In the genomic region with DNA sequence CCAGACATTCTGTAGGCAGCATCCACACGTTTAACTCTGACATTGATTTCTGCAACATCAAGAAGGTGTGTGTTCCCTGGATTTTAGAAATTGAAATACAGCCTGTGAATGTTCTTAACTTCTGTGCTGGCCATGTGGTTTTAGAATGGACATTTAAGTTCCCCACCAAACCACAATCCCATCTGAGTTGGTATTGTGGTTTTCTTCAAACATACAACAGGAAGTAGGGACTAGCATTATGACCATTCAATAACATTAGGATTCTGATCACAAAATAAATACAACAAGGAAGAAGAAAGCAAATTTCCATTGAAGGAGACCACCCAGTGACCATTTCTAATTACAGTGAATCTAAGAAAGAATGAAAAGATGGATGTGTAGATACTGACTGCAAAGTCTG, we compare ENCODE assay signal across 22 cellular contexts. TPM values are rescaled to one million over a fixed set of nuclear protein-coding genes. Genes with fewer than 3 reads are reported as not detected.
DNase-seq lines count a peak whose midpoint lies in the region; ATAC-seq, FAIRE-seq and TF ChIP-seq lines count a peak whose summit lies in the region.
"Had no signal": no experiment of that assay in that cellular context is flagged by ENCODE, and none has a peak within 500 bp of the region (broad histone marks: within the 10 kb centered on the region; RNA-seq: fewer than 3 reads in every experiment).

No MANE protein-coding gene starts in this region.

- FAIRE-seq in HepG2 (lab: Jason Lieb, UNC): no peak
- FAIRE-seq: frontal cortex had no signal

- CTCF ChIA-PET in Panc1 (lab: Charles Lee): no interaction called here
- CTCF ChIA-PET in HepG2 (lab: Yijun Ruan, JAX; ENCODE audit: low intra/inter-chr PET ratio, low total read pairs): no interaction called here

- H3K27me3 ChIP-seq in Panc1 (ENCODE audit: control insufficient read depth, insufficient read depth, low read length) (no peaks in the 10 kb centered on the region), fibroblast of lung (ENCODE audit: control insufficient read depth, insufficient read depth, low read length) (no peaks in the 10 kb centered on the region), HepG2 (ENCODE audit: control insufficient read depth in 1 of 2, insufficient read depth in 2 of 2, low read length in 2 of 2) (no peaks in the 10 kb centered on the region)
- H3K27me3 ChIP-seq: neutrophil, vagina had no signal

- H3K4me1 ChIP-seq in Panc1 (ENCODE audit: control insufficient read depth, insufficient read depth, low read length) (peaks cover 54% of the 10 kb centered on the region), fibroblast of lung (ENCODE audit: control insufficient read depth, extremely low read depth, insufficient read depth, low read length) (no peaks in the 10 kb centered on the region), HepG2 (ENCODE audit: insufficient read depth, low read length) (no peaks in the 10 kb centered on the region)

- TF ChIP-seq POLR2A in HepG2 (IDR thresholded peaks at IDR 0.05; ENCODE audit: insufficient read depth in 1 of 2, low read depth in 2 of 2, low read length in 2 of 2): no peak

- H3K36me3 Mint-ChIP-seq in HFFc6 (ENCODE audit: low read depth): peaks cover 49% of the 10 kb centered on the region

- H3K27ac Mint-ChIP-seq in HFFc6: peak overlapping the region; percentile 9; the same call in 1 of the 2 replicates
- H3K27ac Mint-ChIP-seq: stimulated activated naive CD8-positive, alpha-beta T cell treated with anti-CD3 and anti-CD28 coated beads, Interleukin-15, amount 100 ng/mL, for 72 hours had no signal

- H2AFZ ChIP-seq in fibroblast of lung (ENCODE audit: low read length): no peak overlapping the region
- no peak overlapping the region for H2AFZ ChIP-seq in HepG2 (ENCODE audit: low read length)

- TF ChIP-seq CTCF in AG10803 (conservative IDR thresholded peaks at IDR 0.05; ENCODE audit: low read length): no peak
- no peak for TF ChIP-seq CTCF in HFFc6 (IDR thresholded peaks at IDR 0.05)
- TF ChIP-seq CTCF in Panc1 (IDR thresholded peaks at IDR 0.05): no peak
- no peak for TF ChIP-seq CTCF in fibroblast of lung (conservative IDR thresholded peaks at IDR 0.05 in 1 of 2, IDR thresholded peaks at IDR 0.05 in 1 of 2; ENCODE audit: low read depth in 1 of 2, low read length in 2 of 2)
- no peak for TF ChIP-seq CTCF in HepG2 (CRISPR knock-in tag; IDR thresholded peaks at IDR 0.05)

- intact Hi-C loops in Panc1 (cut with micrococcal nuclease; ENCODE audit: unreplicated experiment): no loop called here
- intact Hi-C loops in HepG2 (cut with micrococcal nuclease; ENCODE audit: unreplicated experiment): no loop called here
- intact Hi-C loops in left colon (cut with DNase I, micrococcal nuclease): no loop called here

- peaks cover 2% of the 10 kb centered on the region; the same call in 1 of the 2 replicates for H3K36me3 ChIP-seq in Panc1 (ENCODE audit: control insufficient read depth, insufficient read depth, low read length)
- no peaks in the 10 kb centered on the region for H3K36me3 ChIP-seq in fibroblast of lung (ENCODE audit: control insufficient read depth, insufficient read depth, low read length)
- no peaks in the 10 kb centered on the region for H3K36me3 ChIP-seq in HepG2 (replicated peaks in 1 of 2; ENCODE audit: control insufficient read depth in 1 of 2, insufficient read depth in 2 of 2, low read length in 2 of 2)
- H3K36me3 ChIP-seq: neutrophil, vagina had no signal

- peak overlapping the region; percentile 58 for H3K27ac ChIP-seq in Panc1 (ENCODE audit: low read length)
- H3K27ac ChIP-seq in fibroblast of lung (ENCODE audit: insufficient read depth, low read length): no peak overlapping the region
- H3K27ac ChIP-seq in HepG2 (ENCODE audit: extremely low read length, insufficient read depth, low read length): no peak overlapping the region
- H3K27ac ChIP-seq: neutrophil, skin epidermis, vagina had no signal

- 0 out of 2 replicates have a peak, but pooled peaks have one; percentile 9 for ATAC-seq in Panc1
- no peak for ATAC-seq in HepG2
- no peak for ATAC-seq in left colon
- ATAC-seq: stimulated activated naive CD8-positive, alpha-beta T cell treated with anti-CD3 and anti-CD28 coated beads, Interleukin-15, amount 100 ng/mL, for 72 hours had no signal

- H4K20me1 ChIP-seq in fibroblast of lung (ENCODE audit: control insufficient read depth, extremely low read depth, insufficient read depth, low read length): no peaks in the 10 kb centered on the region
- H4K20me1 ChIP-seq in HepG2 (ENCODE audit: insufficient read depth, low read length): no peaks in the 10 kb centered on the region

- peaks cover 86% of the 10 kb centered on the region for H3K4me1 Mint-ChIP-seq in HFFc6 (ENCODE audit: low read depth)

- peaks cover 4% of the 10 kb centered on the region; the same call in 1 of the 2 replicates for H3K9me3 Mint-ChIP-seq in HFFc6
- H3K9me3 Mint-ChIP-seq: brain; stimulated activated naive CD8-positive, alpha-beta T cell treated with anti-CD3 and anti-CD28 coated beads, Interleukin-15, amount 100 ng/mL, for 72 hours had no signal

- H3K4me2 ChIP-seq in fibroblast of lung (ENCODE audit: extremely low read depth, insufficient read depth, low read length) (peak overlapping the region; percentile 13), HepG2 (ENCODE audit: low read depth, low read length) (no peak overlapping the region)

- DNase-seq in AG10803 (ENCODE audit: low read depth) (peak; percentile 75), HFFc6 (peak; percentile 28), Panc1 (ENCODE audit: low read depth, low spot score) (no peak), fibroblast of lung (ENCODE audit: low read depth in 2 of 2) (peak; percentile 41 to 80), cerebellum (ENCODE audit: low spot score) (no peak), HepG2 (ENCODE audit: low spot score) (no peak), left colon (no peak), NCI-H2107 treated with DMSO at 0.1 percent for 48 hours (lab: John Stamatoyannopoulos, UW; ENCODE audit: unreplicated experiment) (no peak)
- DNase-seq: ACHN; activated gamma-delta T cell treated with Interleukin-2 at 50 U/mL for 16 hours; Calu3; effector memory CD4-positive, alpha-beta T cell; GOT3; mesendoderm; NCI-H2029 treated with DMSO at 0.1 percent for 48 hours; NCI-H82; stimulated activated naive CD8-positive, alpha-beta T cell treated with anti-CD3 and anti-CD28 coated beads, Interleukin-15, amount 100 ng/mL, for 72 hours had no signal

- no peak for TF ChIP-seq RAD21 in HepG2 (CRISPR knock-in tag; IDR thresholded peaks at IDR 0.05)

- H3K9me3 ChIP-seq in Panc1 (ENCODE audit: control insufficient read depth, insufficient read depth, low read depth, low read length): no peaks in the 10 kb centered on the region
- no peaks in the 10 kb centered on the region for H3K9me3 ChIP-seq in fibroblast of lung (ENCODE audit: control insufficient read depth, insufficient read depth, low read depth, low read length)
- no peaks in the 10 kb centered on the region for H3K9me3 ChIP-seq in HepG2 (ENCODE audit: low read length)
- H3K9me3 ChIP-seq: neutrophil, vagina had no signal

- H3K4me3 Mint-ChIP-seq in HFFc6: no peak overlapping the region
- H3K4me3 Mint-ChIP-seq: brain; stimulated activated naive CD8-positive, alpha-beta T cell treated with anti-CD3 and anti-CD28 coated beads, Interleukin-15, amount 100 ng/mL, for 72 hours had no signal

- BruUV-seq in Panc1 (replicated peaks; lab: Mats Ljungman, UMichigan) (no TSS peak), HepG2 (replicated peaks; lab: Mats Ljungman, UMichigan) (no TSS peak)

- WGBS in HepG2 (ENCODE audit: low lambda C conversion rate): 82% methylated on average over 1 of the region's 1 CpG

- in situ Hi-C loops in Panc1 (cut with HindIII; ENCODE audit: low pct_unique_long_range_greater_than_20kb, low sequenced_read_pairs) (no loop called here), HepG2 (cut with HindIII; ENCODE audit: extremely low pct_ligation_motif_present, low pct_unique_long_range_greater_than_20kb) (no loop called here)

- H3K79me2 ChIP-seq in fibroblast of lung (ENCODE audit: control insufficient read depth, insufficient read depth, low read length) (peaks cover under 1% of the 10 kb centered on the region), HepG2 (ENCODE audit: insufficient read depth, low read length) (no peaks in the 10 kb centered on the region)

- peaks cover 2% of the 10 kb centered on the region; the same call in 1 of the 2 replicates for H3K27me3 Mint-ChIP-seq in HFFc6 (ENCODE audit: insufficient read depth)
- H3K27me3 Mint-ChIP-seq: brain had no signal

- POLR2A ChIA-PET in Panc1 (lab: Charles Lee) (no interaction called here), HepG2 (lab: Yijun Ruan, JAX) (no interaction called here)

- H3K9ac ChIP-seq in fibroblast of lung (ENCODE audit: insufficient read depth, low read length) (no peak overlapping the region), HepG2 (ENCODE audit: insufficient read depth, low read depth, low read length) (no peak overlapping the region)

- TF ChIP-seq EP300 in HepG2 (IDR thresholded peaks at IDR 0.05; ENCODE audit: low read depth in 2 of 2, low read length in 2 of 2) (no peak), HepG2 (CRISPR knock-in tag; IDR thresholded peaks at IDR 0.05; ENCODE audit: borderline replicate concordance) (no peak)

- no peak overlapping the region for H3K4me3 ChIP-seq in AG10803 (ENCODE audit: low read length)
- no peak overlapping the region for H3K4me3 ChIP-seq in Panc1 (ENCODE audit: low read depth in 2 of 2, low read length in 2 of 2)
- no peak overlapping the region for H3K4me3 ChIP-seq in fibroblast of lung (replicated peaks in 1 of 4; ENCODE audit: control extremely low read depth in 1 of 4, insufficient read depth in 1 of 4, low read depth in 3 of 4, low read length in 4 of 4)
- H3K4me3 ChIP-seq in HepG2 (replicated peaks in 1 of 3; ENCODE audit: insufficient read depth in 1 of 3, low read depth in 2 of 3, low read length in 3 of 3): no peak overlapping the region
- H3K4me3 ChIP-seq: skin epidermis, vagina had no signal

RNA-seq across cellular contexts. Expression of a gene that starts 51.2 kb away (rescaled TPM):
- 100 to 1,000 TPM; 126 to 150 (median 134) TPM for total RNA-seq in HFFc6 (2021; fragmentation: NEBNext Ultra II Directional; extraction: Animal tissue kit (Norgen Biotek cat#: 25700))
- total RNA-seq in Panc1 (2021; ENCODE audit: unreplicated experiment) (121 TPM), fibroblast of lung (120 and 138 TPM in 2 replicates), cerebellum (11.2 TPM), HepG2 (2016; rRNA removed; fragmentation: Illumina TruSeq; extraction: Trizol) (13.5 and 19.8 TPM in 2 replicates), left colon (10 to 100 TPM in 1 of 2 donors, 1 to 10 TPM in 1; 6.7 to 30.3 TPM)
- 60.5 TPM for polyA plus RNA-seq in Panc1 (2012; ENCODE audit: insufficient read length)
- polyA plus RNA-seq in fibroblast of lung (59.3 and 105 TPM in 2 replicates), HepG2 (2011; rRNA removed) (3.8 and 5.2 TPM in 2 replicates)
- 37.0 and 69.9 TPM in 2 replicates for polyA plus RNA-seq in fibroblast of lung (2012)
- 11.8 and 28.4 TPM in 2 replicates for polyA minus RNA-seq in fibroblast of lung (ENCODE audit: low replicate concordance)
- total RNA-seq in HepG2 (2016; cell fraction: cytosol; rRNA removed; fragmentation: Illumina TruSeq; extraction: Trizol; ENCODE audit: low read depth): 0.91 and 0.97 TPM in 2 replicates
- 12.6 and 19.5 TPM in 2 replicates for total RNA-seq in HepG2 (2016; cell fraction: insoluble cytoplasmic fraction; rRNA removed; fragmentation: Illumina TruSeq; extraction: Trizol)
- 5.3 and 5.9 TPM in 2 replicates for total RNA-seq in HepG2 (2016; cell fraction: membrane; rRNA removed; fragmentation: Illumina TruSeq; extraction: Trizol)
- total RNA-seq in HepG2 (2016; cell fraction: nucleus; rRNA removed; fragmentation: Illumina TruSeq; extraction: Trizol): 9.5 and 10.6 TPM in 2 replicates
- polyA plus RNA-seq in HepG2 (2011; cell fraction: cytosol; rRNA removed): 3.0 and 4.0 TPM in 2 replicates
- 2.1 TPM in 2 replicates for polyA plus RNA-seq in HepG2 (2011; cell fraction: nucleus; rRNA removed)
- polyA plus RNA-seq in HepG2 (2012): 4.8 and 7.8 TPM in 2 replicates
- polyA plus RNA-seq in HepG2 (2016; cell fraction: cytosol; fragmentation: Illumina TruSeq; extraction: Trizol; ENCODE audit: low read depth): 0.62 and 0.82 TPM in 2 replicates
- 13.4 and 14.4 TPM in 2 replicates for polyA plus RNA-seq in HepG2 (2016; cell fraction: insoluble cytoplasmic fraction; fragmentation: Illumina TruSeq; extraction: Trizol; ENCODE audit: low read depth)
- polyA plus RNA-seq in HepG2 (2016; cell fraction: membrane; fragmentation: Illumina TruSeq; extraction: Trizol; ENCODE audit: low read depth): 2.1 and 2.3 TPM in 2 replicates
- polyA plus RNA-seq in HepG2 (2016; cell fraction: nucleus; fragmentation: Illumina TruSeq; extraction: Trizol; ENCODE audit: insufficient read depth, low read depth): 6.9 and 7.5 TPM in 2 replicates
- polyA minus RNA-seq in HepG2 (2011; rRNA and poly(A)+ RNA removed; ENCODE audit: low replicate concordance): 6.7 and 16.9 TPM in 2 replicates
- polyA minus RNA-seq in HepG2 (2011; cell fraction: cytosol; rRNA and poly(A)+ RNA removed): 7.5 and 13.8 TPM in 2 replicates
- polyA minus RNA-seq in HepG2 (2011; cell fraction: nucleus; rRNA and poly(A)+ RNA removed): 12.4 and 13.6 TPM in 2 replicates

Comparison
In these comparisons a context has a peak if more than half of its experiments do, and no peak if none do; other contexts are left out.
1. DNase-seq: peak in AG10803 (single experiment), HFFc6 (single experiment) and fibroblast of lung (2 of 2); none in Panc1 (single experiment), cerebellum (single experiment), HepG2 (single experiment), left colon (0 of 2) and NCI-H2107 treated with DMSO at 0.1 percent for 48 hours (single experiment).